30 cellular contexts compared by ENCODE assay signal in genomic region chr19:39680593-39680992, GRCh38. TPM values are rescaled to one million over a fixed set of nuclear protein-coding genes. Genes with fewer than 3 reads are reported as not detected.
"Had no signal": no experiment of that assay in that cellular context is flagged by ENCODE, and none has a peak within 500 bp of the region (broad histone marks: within the 10 kb centered on the region; RNA-seq: fewer than 3 reads in every experiment).

No MANE protein-coding gene starts in this region.

- H3K36me3 Mint-ChIP-seq: immature natural killer cell had no signal

- ATAC-seq: esophagus mucosa, left colon, sciatic nerve had no signal

- H3K36me3 ChIP-seq: neutrophil, ovary, thoracic aorta had no signal

- H3K4me3 ChIP-seq: ovary, skin epidermis, thoracic aorta had no signal

- H3K27ac ChIP-seq: neutrophil, ovary, thoracic aorta had no signal

- H3K9me3 Mint-ChIP-seq: activated naive CD8-positive, alpha-beta T cell treated with anti-CD3 and anti-CD28 coated beads, Interleukin-2, amount 50 U/mL, for 24 hours; immature natural killer cell; nephron progenitor cell; stimulated activated effector memory CD8-positive, alpha-beta T cell treated with anti-CD3 and anti-CD28 coated beads, Interleukin-12 subunit alpha, Interleukin-12 subunit beta, amount 100 ng/mL, for 72 hours; stimulated activated naive CD8-positive, alpha-beta T cell treated with anti-CD3 and anti-CD28 coated beads, Interleukin-15, Interleukin-2, amounts not matched to agents 100 ng/mL and 50 ng/mL, for 24 hours had no signal

- FAIRE-seq: endothelial cell of umbilical vein, kidney, urothelium cell line had no signal

- H3K4me3 Mint-ChIP-seq: activated naive CD8-positive, alpha-beta T cell treated with anti-CD3 and anti-CD28 coated beads, Interleukin-2, amount 50 U/mL, for 24 hours; immature natural killer cell; nephron progenitor cell; stimulated activated naive CD8-positive, alpha-beta T cell treated with anti-CD3 and anti-CD28 coated beads, Interleukin-15, Interleukin-2, amounts not matched to agents 100 ng/mL and 50 ng/mL, for 24 hours had no signal

- H3K4me1 Mint-ChIP-seq: immature natural killer cell, nephron progenitor cell had no signal

- H3K27me3 ChIP-seq: ovary had no signal

- H3K27ac Mint-ChIP-seq: activated naive CD8-positive, alpha-beta T cell treated with anti-CD3 and anti-CD28 coated beads, Interleukin-2, amount 50 U/mL, for 24 hours; immature natural killer cell; nephron progenitor cell; progenitor cell of endocrine pancreas; stimulated activated naive CD8-positive, alpha-beta T cell treated with anti-CD3 and anti-CD28 coated beads, Interleukin-15, Interleukin-2, amounts not matched to agents 100 ng/mL and 50 ng/mL, for 24 hours had no signal

- DNase-seq: activated effector memory CD4-positive, alpha-beta T cell treated with Interleukin-2 at 50 U/mL for 16 hours; activated naive CD8-positive, alpha-beta T cell treated with anti-CD3 and anti-CD28 coated beads, Interleukin-2, amount 50 U/mL, for 24 hours; amygdala; caudate nucleus; cortex of kidney; foreskin fibroblast; head of caudate nucleus; immature natural killer cell; kidney; left colon; mammary epithelial cell; nephron progenitor cell; ovary; retina; trophoblast cell had no signal

- H3K9me3 ChIP-seq: neutrophil, ovary, thoracic aorta had no signal

RNA-seq across cellular contexts. Expression of gene LGALS14, which starts 23.7 kb away (rescaled TPM):
- total RNA-seq: chondrocyte; endothelial cell of umbilical vein; esophagus mucosa; kidney; left colon; liver; mammary epithelial cell; mucosa of gallbladder; ovary; progenitor cell of endocrine pancreas; sciatic nerve; subcutaneous adipose tissue; T-helper 2 cell treated with Interferon-gamma antibody and Interleukin-4, amounts not matched to agents 100 ng/mL and 5 ng/mL, for 36 hours; thoracic aorta had no signal
- polyA plus RNA-seq: endothelial cell of umbilical vein, immature natural killer cell, liver, mammary epithelial cell, ovary had no signal

RNA-seq across cellular contexts. Expression of gene LGALS16, which starts 24.9 kb away (rescaled TPM):
- total RNA-seq: chondrocyte; endothelial cell of umbilical vein; esophagus mucosa; kidney; left colon; liver; mammary epithelial cell; mucosa of gallbladder; ovary; progenitor cell of endocrine pancreas; sciatic nerve; subcutaneous adipose tissue; T-helper 2 cell treated with Interferon-gamma antibody and Interleukin-4, amounts not matched to agents 100 ng/mL and 5 ng/mL, for 36 hours; thoracic aorta had no signal
- polyA plus RNA-seq: endothelial cell of umbilical vein, immature natural killer cell, liver, mammary epithelial cell, ovary had no signal

RNA-seq across cellular contexts. Expression of gene CLC, which starts 57.2 kb away (rescaled TPM):
- total RNA-seq: chondrocyte, endothelial cell of umbilical vein, esophagus mucosa, kidney, mammary epithelial cell, ovary, progenitor cell of endocrine pancreas, subcutaneous adipose tissue, thoracic aorta had no signal
- polyA plus RNA-seq: endothelial cell of umbilical vein, mammary epithelial cell, ovary had no signal
